8 cellular contexts compared by ENCODE assay signal in the genomic region with DNA sequence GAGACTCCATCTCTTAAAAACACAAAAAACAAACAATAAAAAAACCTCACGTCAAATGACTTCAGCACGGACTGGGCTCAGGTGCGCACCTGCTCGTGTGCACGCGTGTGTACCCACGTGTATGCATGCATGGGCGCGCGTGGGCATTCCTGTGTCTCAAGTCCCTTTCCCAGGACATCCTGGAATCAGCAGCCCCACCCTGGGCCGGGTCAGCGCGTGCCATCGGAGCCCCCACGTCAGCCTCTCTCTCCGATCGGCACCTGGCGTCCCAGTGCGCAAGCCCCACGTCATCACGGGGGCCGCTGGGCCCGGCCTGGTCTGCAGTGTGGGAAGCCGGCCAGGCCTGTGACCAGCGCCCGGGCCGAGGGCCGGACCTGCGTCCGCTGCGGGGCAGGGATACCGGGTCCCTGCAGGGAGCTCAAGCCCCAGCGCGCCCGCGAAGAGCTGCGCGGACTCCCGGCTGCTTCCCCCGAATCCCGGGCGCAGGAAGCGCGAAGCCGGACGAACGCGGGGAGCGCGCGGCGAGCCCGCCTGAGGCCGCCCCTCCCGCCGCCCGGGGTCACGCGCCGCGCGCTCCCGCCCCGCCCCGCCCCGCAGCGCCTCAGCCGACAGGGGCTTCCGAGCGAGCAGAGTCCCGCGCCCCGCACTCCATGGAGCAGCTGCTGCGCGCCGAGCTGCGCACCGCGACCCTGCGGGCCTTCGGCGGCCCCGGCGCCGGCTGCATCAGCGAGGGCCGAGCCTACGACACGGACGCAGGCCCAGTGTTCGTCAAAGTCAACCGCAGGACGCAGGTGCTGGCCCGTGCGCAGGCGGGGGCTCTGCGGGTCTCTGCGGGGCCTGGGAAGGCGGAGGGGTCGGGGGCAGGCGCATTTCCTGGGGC. TPM values are rescaled to one million over a fixed set of nuclear protein-coding genes. Genes with fewer than 3 reads are reported as not detected.
DNase-seq lines count a peak whose midpoint lies in the region; ATAC-seq and TF ChIP-seq lines count a peak whose summit lies in the region.

Gene FN3K (plus strand): TSS at position 629 of the 880 bp plus-strand sequence. CDS start 22 bp downstream, at position 651.

- H3K4me1 ChIP-seq in muscle layer of colon (ENCODE audit: insufficient read depth, low read length), result peaks cover 10% of the 10 kb centered on the region
- peaks cover 8 to 31% (median 24%) of the 10 kb centered on the region in 4 donors for H3K4me1 ChIP-seq in upper lobe of left lung

- H3K4me3 ChIP-seq in fibroblast of the aortic adventitia (ENCODE audit: low read depth, low read length), result peak within 1 kb of the TSS; percentile 69
- H3K4me3 ChIP-seq in muscle layer of colon (ENCODE audit: low read depth in 1 of 2, low read length in 2 of 2), result peak within 1 kb of the TSS; percentile 68 to 70
- peak within 1 kb of the TSS; percentile 77 to 86 (median 82) for H3K4me3 ChIP-seq in upper lobe of left lung

- peaks cover 2% of the 10 kb centered on the region for H3K9me3 ChIP-seq in muscle layer of colon (ENCODE audit: low read length)
- peaks cover 0 to 7% (median 0%) of the 10 kb centered on the region in 4 donors for H3K9me3 ChIP-seq in upper lobe of left lung

- TF ChIP-seq CTCF in fibroblast of the aortic adventitia (IDR thresholded peaks at IDR 0.05; ENCODE audit: insufficient read depth, low read length) (no peak), upper lobe of left lung (IDR thresholded peaks at IDR 0.05) (no peak)

- H3K27ac ChIP-seq in muscle layer of colon (ENCODE audit: low read depth, low read length) (peak within 1 kb of the TSS; percentile 88), upper lobe of left lung (peak within 1 kb of the TSS; percentile 62 to 87 (median 71))

- WGBS in upper lobe of left lung, 2 donors, result 9 to 28% methylated on average over 10 to 59 of the region's 101 CpGs

- peak in 2 of 4 donors; percentile 58 to 63 for TF ChIP-seq POLR2A in upper lobe of left lung (IDR thresholded peaks at IDR 0.05)

- ATAC-seq in upper lobe of left lung (ENCODE audit: low FRiP score in 2 of 2) (peak; percentile 62 to 88), GM21526 (IDR thresholded peaks at IDR 0.05; ENCODE audit: low FRiP score, unreplicated experiment) (no peak), GM19035 (IDR thresholded peaks at IDR 0.05; ENCODE audit: unreplicated experiment) (no peak)

- peak within 1 kb of the TSS; percentile 53 for H3K9ac ChIP-seq in muscle layer of colon (ENCODE audit: low read length)

- H3K36me3 ChIP-seq in muscle layer of colon (ENCODE audit: insufficient read depth, low read length) (peaks cover 5% of the 10 kb centered on the region), upper lobe of left lung (peaks cover 0 to 17% (median 3%) of the 10 kb centered on the region in 4 donors)

- peak in 1 of 4 donors; percentile 3 for TF ChIP-seq EP300 in upper lobe of left lung (IDR thresholded peaks at IDR 0.05)

- H3K27me3 ChIP-seq in muscle layer of colon (ENCODE audit: control insufficient read depth in 1 of 2, insufficient read depth in 2 of 2, low read length in 2 of 2) (no peaks in the 10 kb centered on the region), upper lobe of left lung (no peaks in the 10 kb centered on the region)

- DNase-seq in GM03348 (ENCODE audit: low spot score) (peak; percentile 89), NCI-H2196 treated with DMSO at 0.1 percent for 48 hours (lab: John Stamatoyannopoulos, UW; ENCODE audit: unreplicated experiment) (peak; percentile 84), fibroblast of the aortic adventitia (ENCODE audit: low read depth) (peak; percentile 70), upper lobe of left lung (peak; percentile 58 to 94)
- DNase-seq in activated effector memory CD4-positive, alpha-beta T cell treated with anti-CD3 and anti-CD28 coated beads, Interleukin-2, amount 50 U/mL, for 16 hours, result peak; percentile 75

RNA-seq across cellular contexts. Expression of gene FN3K, which starts in this region (rescaled TPM):
- total RNA-seq in fibroblast of the aortic adventitia (ENCODE audit: low replicate concordance) (0.74 and 2.8 TPM in 2 replicates), upper lobe of left lung (10 to 100 TPM; 10.8 to 63.9 (median 30.7) TPM)

Comparison
In these comparisons a context has a peak if more than half of its experiments do, and no peak if none do; other contexts are left out.
1. ATAC-seq: peak in upper lobe of left lung (2 of 2); none in GM21526 (single experiment) and GM19035 (single experiment).
2. Peak in every context shown above with its lines, with median percentiles within 50 percentile points of each other: DNase-seq and H3K4me3 ChIP-seq.